Comparison of ENCODE assay signal across 9 cellular contexts in the genomic region with DNA sequence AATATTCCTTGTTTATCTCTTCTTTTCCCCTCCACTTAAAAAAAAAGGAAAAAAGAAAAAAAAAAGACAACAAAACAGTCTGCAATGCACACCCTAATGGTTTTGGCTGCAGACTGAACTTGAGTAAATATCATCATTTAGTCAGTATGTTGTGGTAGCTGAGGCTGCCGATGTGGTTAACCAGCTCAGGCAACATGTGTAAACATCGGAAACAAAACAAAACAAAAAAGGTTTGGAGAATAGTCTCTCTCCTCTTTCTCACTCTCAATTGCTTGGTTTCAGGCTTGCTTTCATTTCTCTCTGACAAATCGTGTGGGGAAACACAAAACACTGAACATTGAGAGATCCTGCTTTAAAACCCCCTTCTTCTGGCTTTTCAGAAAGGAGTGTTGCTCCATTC.
DNase-seq lines count a peak whose midpoint lies in the region; ATAC-seq and TF ChIP-seq lines count a peak whose summit lies in the region.
"Had no signal": no experiment of that assay in that cellular context is flagged by ENCODE, and none has a peak within 500 bp of the region (broad histone marks: within the 10 kb centered on the region; RNA-seq: fewer than 3 reads in every experiment).

No MANE protein-coding gene starts in this region.

- H3K27me3 ChIP-seq in DND-41 (ENCODE audit: insufficient read depth, low read length, poor library complexity) (no peaks in the 10 kb centered on the region), KMS-11 (ENCODE audit: insufficient read depth, low read depth) (peaks cover 20% of the 10 kb centered on the region; the same call in 1 of the 2 replicates), spleen (replicated peaks in 1 of 7) (no peaks in the 10 kb centered on the region)
- H3K27me3 ChIP-seq: right atrium auricular region had no signal

- H3K27ac ChIP-seq in DND-41 (ENCODE audit: low read length) (no peak overlapping the region), KMS-11 (peak overlapping the region; percentile 16; the same call in 1 of the 2 replicates), spleen (no peak overlapping the region)

- H3K4me3 Mint-ChIP-seq in MCF 10A (ENCODE audit: unreplicated experiment) (no peak overlapping the region), nephron progenitor cell (no peak overlapping the region)

- H3K36me3 Mint-ChIP-seq in MCF 10A (ENCODE audit: insufficient read depth, unreplicated experiment) (no peaks in the 10 kb centered on the region), nephron progenitor cell (ENCODE audit: low read depth) (no peaks in the 10 kb centered on the region)

- peaks cover 18% of the 10 kb centered on the region for H3K4me1 ChIP-seq in DND-41 (ENCODE audit: insufficient read depth, low read length)
- peaks cover 23% of the 10 kb centered on the region for H3K4me1 ChIP-seq in KMS-11 (ENCODE audit: low read depth, poor library complexity, severe bottlenecking)
- no peaks in the 10 kb centered on the region for H3K4me1 ChIP-seq in spleen
- H3K4me1 ChIP-seq: right atrium auricular region had no signal

- TF ChIP-seq POLR2A in spleen (IDR thresholded peaks at IDR 0.05), result no peak

- POLR2A ChIA-PET in MCF 10A (lab: Yijun Ruan, JAX), result interaction anchor here (0.6 to 0.7 kb wide), 2 partner anchors 17 to 267 kb away, joined by 3 to 4 read pairs; no protein-coding TSS in a partner anchor

- CTCF ChIA-PET in MCF 10A (lab: Yijun Ruan, JAX), result no interaction called here

- intact Hi-C loops in MCF 10A (cut with micrococcal nuclease), result no loop called here
- intact Hi-C loops in spleen (cut with DNase I; ENCODE audit: low total_unique reads), result no loop called here

- WGBS in spleen, 5 donors, result 60 to 78% (median 66%) methylated on average over 3 of the region's 3 CpGs

- no peaks in the 10 kb centered on the region for H3K9me3 Mint-ChIP-seq in MCF 10A (ENCODE audit: unreplicated experiment)
- H3K9me3 Mint-ChIP-seq in nephron progenitor cell, result no peaks in the 10 kb centered on the region

- H3K9me3 ChIP-seq in DND-41 (ENCODE audit: insufficient read depth, low read length, severe bottlenecking) (no peaks in the 10 kb centered on the region), spleen (no peaks in the 10 kb centered on the region)
- H3K9me3 ChIP-seq: right atrium auricular region had no signal

- H3K27me3 Mint-ChIP-seq in MCF 10A (ENCODE audit: insufficient read depth, unreplicated experiment) (peaks cover 57% of the 10 kb centered on the region), nephron progenitor cell (ENCODE audit: low read depth, poor library complexity) (no peaks in the 10 kb centered on the region)

- H3K4me2 ChIP-seq in DND-41 (ENCODE audit: insufficient read depth, low read length), result 0 out of 2 replicates have a peak overlapping the region, but pooled peaks have one; percentile 27
- peak overlapping the region; percentile 49 for H3K4me2 ChIP-seq in KMS-11

- H3K27ac Mint-ChIP-seq in MCF 10A (ENCODE audit: low read depth, unreplicated experiment) (no peak overlapping the region), nephron progenitor cell (peak overlapping the region; percentile 98)

- BruUV-seq in MCF 10A (replicated peaks; lab: Mats Ljungman, UMichigan), result no TSS peak

- H3K36me3 ChIP-seq in DND-41 (ENCODE audit: insufficient read depth, low read length), result no peaks in the 10 kb centered on the region
- no peaks in the 10 kb centered on the region for H3K36me3 ChIP-seq in KMS-11 (ENCODE audit: insufficient read depth)
- no peaks in the 10 kb centered on the region for H3K36me3 ChIP-seq in spleen
- H3K36me3 ChIP-seq: right atrium auricular region had no signal

- H3K9ac ChIP-seq in DND-41 (ENCODE audit: low read depth, low read length), result no peak overlapping the region
- no peak overlapping the region for H3K9ac ChIP-seq in KMS-11

- H2AFZ ChIP-seq in DND-41 (ENCODE audit: low read depth, low read length), result no peak overlapping the region
- no peak overlapping the region for H2AFZ ChIP-seq in KMS-11 (ENCODE audit: low read depth)

- ATAC-seq in DND-41 (ENCODE audit: insufficient read depth, low read depth) (peak; percentile 82), HG03159 (IDR thresholded peaks at IDR 0.05; ENCODE audit: unreplicated experiment) (no peak)

- DNase-seq in DND-41 (peak; percentile 33), MCF 10A (ENCODE audit: unreplicated experiment) (peak; percentile 71), nephron progenitor cell (no peak), spleen (no peak)
- DNase-seq in activated naive CD4-positive, alpha-beta T cell (lab: John Stamatoyannopoulos, UW), result no peak
- DNase-seq in stimulated activated CD4-positive, alpha-beta T cell treated with anti-CD3 and anti-CD28 coated beads, Interleukin-12 subunit alpha, Interleukin-12 subunit beta, amount 100 ng/mL, for 4 hours, result no peak

- H4K20me1 ChIP-seq in DND-41 (ENCODE audit: insufficient read depth, low read length) (no peaks in the 10 kb centered on the region), KMS-11 (ENCODE audit: insufficient read depth) (no peaks in the 10 kb centered on the region)

- no peaks in the 10 kb centered on the region for H3K4me1 Mint-ChIP-seq in MCF 10A (ENCODE audit: insufficient read depth, unreplicated experiment)
- peaks cover 93% of the 10 kb centered on the region for H3K4me1 Mint-ChIP-seq in nephron progenitor cell

- no peaks in the 10 kb centered on the region for H3K79me2 ChIP-seq in DND-41 (ENCODE audit: insufficient read depth, low read length)
- no peaks in the 10 kb centered on the region for H3K79me2 ChIP-seq in KMS-11 (ENCODE audit: insufficient read depth, low read depth)

- no peak for TF ChIP-seq CTCF in DND-41 (IDR thresholded peaks at IDR 0.05; ENCODE audit: borderline replicate concordance, extremely low read depth, low read length, poor library complexity, severe bottlenecking)
- no peak for TF ChIP-seq CTCF in KMS-11 (conservative IDR thresholded peaks at IDR 0.05; ENCODE audit: low read depth, low read length)
- no peak for TF ChIP-seq CTCF in MCF 10A (IDR thresholded peaks at IDR 0.05; ENCODE audit: unreplicated experiment)
- TF ChIP-seq CTCF in nephron progenitor cell (IDR thresholded peaks at IDR 0.05), result no peak
- no peak for TF ChIP-seq CTCF in spleen (IDR thresholded peaks at IDR 0.05 in 8 of 11, conservative IDR thresholded peaks at IDR 0.05 in 3 of 11)

- no peak overlapping the region for H3K4me3 ChIP-seq in DND-41 (ENCODE audit: low read depth in 1 of 2, low read length in 2 of 2)
- no peak overlapping the region for H3K4me3 ChIP-seq in KMS-11 (IDR thresholded peaks at IDR 0.05; ENCODE audit: insufficient read depth, low read depth, low read length)
- no peak overlapping the region for H3K4me3 ChIP-seq in spleen
- H3K4me3 ChIP-seq: right atrium auricular region had no signal

Comparison
In these comparisons a context has a peak if more than half of its experiments do, and no peak if none do; other contexts are left out.
1. DNase-seq: peak in DND-41 (single experiment) and MCF 10A (single experiment); none in nephron progenitor cell (single experiment), spleen (single experiment), activated naive CD4-positive, alpha-beta T cell (0 of 4) and stimulated activated CD4-positive, alpha-beta T cell treated with anti-CD3 and anti-CD28 coated beads, Interleukin-12 subunit alpha, Interleukin-12 subunit beta, amount 100 ng/mL, for 4 hours (single experiment).